In genomic region chr10:19832624-19833507, GRCh38 we compare ENCODE assay signal across 16 cellular contexts. TPM values are rescaled to one million over a fixed set of nuclear protein-coding genes. Genes with fewer than 3 reads are reported as not detected.
DNase-seq lines count a peak whose midpoint lies in the region; ATAC-seq and TF ChIP-seq lines count a peak whose summit lies in the region.
"Had no signal": no experiment of that assay in that cellular context is flagged by ENCODE, and none has a peak within 500 bp of the region (broad histone marks: within the 10 kb centered on the region; RNA-seq: fewer than 3 reads in every experiment).

No MANE protein-coding gene starts in this region.

- H3K4me3 ChIP-seq in A673 (ENCODE audit: low read depth, low read length, poor library complexity, severe bottlenecking) (no peak overlapping the region), choroid plexus epithelial cell (ENCODE audit: low read depth, low read length) (no peak overlapping the region), lower lobe of right lung (no peak overlapping the region)
- H3K4me3 ChIP-seq: A549, tibial nerve had no signal

- H3K27ac ChIP-seq in A673 (ENCODE audit: low read depth, low read length, poor library complexity, severe bottlenecking) (peak overlapping the region; percentile 24), lower lobe of right lung (no peak overlapping the region)
- H3K27ac ChIP-seq: A549, tibial nerve had no signal

- CTCF ChIA-PET in A673 (lab: Charles Lee): no interaction called here

- H3K36me3 ChIP-seq in A673 (ENCODE audit: insufficient read depth, low read length, poor library complexity, severe bottlenecking) (peaks cover 12% of the 10 kb centered on the region), lower lobe of right lung (no peaks in the 10 kb centered on the region)
- H3K36me3 ChIP-seq: tibial nerve had no signal

- intact Hi-C loops in A673 (cut with micrococcal nuclease; ENCODE audit: unreplicated experiment) (no loop called here), lower lobe of right lung (cut with DNase I) (no loop called here)

- H3K27me3 ChIP-seq in A673 (replicated peaks; ENCODE audit: insufficient read depth, low read depth, low read length, poor library complexity) (no peaks in the 10 kb centered on the region), lower lobe of right lung (ENCODE audit: low read depth) (no peaks in the 10 kb centered on the region)
- H3K27me3 ChIP-seq: tibial nerve had no signal

- no TSS peak for BruUV-seq in A673 (replicated peaks; lab: Mats Ljungman, UMichigan)

- DNase-seq in A673 (ENCODE audit: low spot score) (peak; percentile 69), MV-4-11 (lab: John Stamatoyannopoulos, UW) (peak; percentile 67), choroid plexus epithelial cell (ENCODE audit: low read depth) (peak; percentile 69), lower lobe of right lung (no peak), GOT3 (lab: John Stamatoyannopoulos, UW) (no peak), NCI-H2107 treated with DMSO at 0.1 percent for 48 hours (lab: John Stamatoyannopoulos, UW; ENCODE audit: unreplicated experiment) (no peak)
- no peak for DNase-seq in stimulated activated CD4-positive, alpha-beta T cell treated with anti-CD3 and anti-CD28 coated beads, Interleukin-4, amount 100 ng/mL, for 4 hours
- DNase-seq: activated CD4-positive, alpha-beta memory T cell treated with anti-CD3 and anti-CD28 coated beads, Interleukin-2, amount 10 ng/mL, durations not matched to agents 7 days and 5 days; activated gamma-delta T cell treated with Interleukin-2 at 50 U/mL for 16 hours; central memory CD4-positive, alpha-beta T cell; natural killer cell; T-helper 17 cell had no signal

- POLR2A ChIA-PET in A673 (lab: Charles Lee; ENCODE audit: low non-redundant PET): no interaction called here

- peak; percentile 39 to 41 for ATAC-seq in lower lobe of right lung
- ATAC-seq in HG03571 (IDR thresholded peaks at IDR 0.05; ENCODE audit: unreplicated experiment): no peak
- ATAC-seq: A549, natural killer cell, T-helper 17 cell had no signal

- TF ChIP-seq CTCF in A673 (conservative IDR thresholded peaks at IDR 0.05; ENCODE audit: low read depth, low read length) (no peak), choroid plexus epithelial cell (conservative IDR thresholded peaks at IDR 0.05; ENCODE audit: low read depth, low read length) (no peak), lower lobe of right lung (IDR thresholded peaks at IDR 0.05) (no peak)

- H3K9me3 ChIP-seq in A673 (ENCODE audit: low read depth, low read length, poor library complexity, severe bottlenecking) (no peaks in the 10 kb centered on the region), lower lobe of right lung (no peaks in the 10 kb centered on the region)
- H3K9me3 ChIP-seq: A549, tibial nerve had no signal

- peaks cover 74% of the 10 kb centered on the region for H3K4me1 ChIP-seq in A673 (ENCODE audit: insufficient read depth, low read length, poor library complexity, severe bottlenecking)
- peaks cover 40% of the 10 kb centered on the region for H3K4me1 ChIP-seq in lower lobe of right lung
- H3K4me1 ChIP-seq: A549 had no signal

RNA-seq across cellular contexts. Expression of gene PLXDC2, which starts 16.6 kb away (rescaled TPM):
- total RNA-seq in A673 (2021) (69.6 and 74.8 TPM in 2 replicates), lower lobe of right lung (143 TPM)
- total RNA-seq: activated CD4-positive, alpha-beta memory T cell treated with anti-CD3 and anti-CD28 coated beads, Interleukin-2, amount 10 ng/mL, durations not matched to agents 7 days and 5 days; OCI-LY7 had no signal

Comparison
In these comparisons a context has a peak if more than half of its experiments do, and no peak if none do; other contexts are left out.
1. DNase-seq: peak in A673 (single experiment), MV-4-11 (single experiment) and choroid plexus epithelial cell (single experiment); none in lower lobe of right lung (single experiment), stimulated activated CD4-positive, alpha-beta T cell treated with anti-CD3 and anti-CD28 coated beads, Interleukin-4, amount 100 ng/mL, for 4 hours (0 of 2), GOT3 (single experiment) and NCI-H2107 treated with DMSO at 0.1 percent for 48 hours (single experiment).